8 cellular contexts compared by ENCODE assay signal in genomic region chrX:143634701-143635442, GRCh38. TPM values are rescaled to one million over a fixed set of nuclear protein-coding genes. Genes with fewer than 3 reads are reported as not detected.
DNase-seq lines count a peak whose midpoint lies in the region.
"Had no signal": no experiment of that assay in that cellular context is flagged by ENCODE, and none has a peak within 500 bp of the region (broad histone marks: within the 10 kb centered on the region; RNA-seq: fewer than 3 reads in every experiment).

No MANE protein-coding gene starts in this region.

- no peak overlapping the region for H3K27ac Mint-ChIP-seq in dendritic cell treated with granulocyte-macrophage colony-stimulating factor and Interleukin-4, amounts not matched to agents 40 ng/mL and 50 ng/mL, for 4 days

- no peaks in the 10 kb centered on the region for H3K9me3 Mint-ChIP-seq in dendritic cell treated with granulocyte-macrophage colony-stimulating factor and Interleukin-4, amounts not matched to agents 40 ng/mL and 50 ng/mL, for 4 days

- H2BK5ac ChIP-seq in mesenchymal stem cell (ENCODE audit: low read depth, low read length, poor library complexity, severe bottlenecking), result no peak overlapping the region

- no peaks in the 10 kb centered on the region for H3K36me3 ChIP-seq in mesenchymal stem cell (ENCODE audit: control insufficient read depth in 1 of 2, insufficient read depth in 2 of 2, low read depth in 1 of 2, low read length in 2 of 2)

- H2BK120ac ChIP-seq in mesenchymal stem cell (ENCODE audit: low read depth, low read length), result no peak overlapping the region

- H3K36me3 Mint-ChIP-seq in dendritic cell treated with granulocyte-macrophage colony-stimulating factor and Interleukin-4, amounts not matched to agents 40 ng/mL and 50 ng/mL, for 4 days (ENCODE audit: low read depth), result peaks cover 10% of the 10 kb centered on the region

- peak overlapping the region; percentile 97 for H3K4me3 Mint-ChIP-seq in dendritic cell treated with granulocyte-macrophage colony-stimulating factor and Interleukin-4, amounts not matched to agents 40 ng/mL and 50 ng/mL, for 4 days

- H3K4me1 Mint-ChIP-seq in dendritic cell treated with granulocyte-macrophage colony-stimulating factor and Interleukin-4, amounts not matched to agents 40 ng/mL and 50 ng/mL, for 4 days (ENCODE audit: low read depth), result peaks cover 29% of the 10 kb centered on the region

- H3K27me3 Mint-ChIP-seq in dendritic cell treated with granulocyte-macrophage colony-stimulating factor and Interleukin-4, amounts not matched to agents 40 ng/mL and 50 ng/mL, for 4 days, result peaks cover 20% of the 10 kb centered on the region

- H3K79me1 ChIP-seq in mesenchymal stem cell (replicated peaks; ENCODE audit: low read length, poor library complexity, severe bottlenecking), result no peaks in the 10 kb centered on the region

- H4K91ac ChIP-seq in mesenchymal stem cell (ENCODE audit: low read length), result no peak overlapping the region

- H3K4me2 ChIP-seq in mesenchymal stem cell (ENCODE audit: low read length, poor library complexity, severe bottlenecking), result peak overlapping the region; percentile 63

- peak overlapping the region in 1 of 2 experiments; percentile 66 for H3K18ac ChIP-seq in mesenchymal stem cell (ENCODE audit: low read depth in 1 of 2, low read length in 2 of 2)

- H3K23ac ChIP-seq in mesenchymal stem cell (ENCODE audit: low read length in 2 of 2), result no peak overlapping the region

- H2BK15ac ChIP-seq in mesenchymal stem cell (ENCODE audit: low read depth, poor library complexity, severe bottlenecking), result no peak overlapping the region

- intact Hi-C loops in dendritic cell treated with granulocyte-macrophage colony-stimulating factor and Interleukin-4, amounts not matched to agents 40 ng/mL and 50 ng/mL, for 4 days (cut with micrococcal nuclease), result no loop called here

- no peaks in the 10 kb centered on the region for H3K27me3 ChIP-seq in mesenchymal stem cell (ENCODE audit: control insufficient read depth in 1 of 2, insufficient read depth in 1 of 2, low read length in 2 of 2)

- no peak overlapping the region for H2AK5ac ChIP-seq in mesenchymal stem cell (ENCODE audit: low read length, severe bottlenecking)

- H3K14ac ChIP-seq in mesenchymal stem cell (ENCODE audit: low read length in 2 of 2), result no peak overlapping the region

- DNase-seq in NCI-H748 (lab: John Stamatoyannopoulos, UW; ENCODE audit: unreplicated experiment) (peak; percentile 67), mesenchymal stem cell (peak; percentile 28), hippocampal formation (lab: John Stamatoyannopoulos, UW) (no peak), dedifferentiated amniotic fluid mesenchymal stem cell (ENCODE audit: extremely low spot score) (no peak)
- DNase-seq in stimulated activated CD4-positive, alpha-beta T cell treated with anti-CD3 and anti-CD28 coated beads, Interleukin-12 subunit alpha, Interleukin-12 subunit beta, amount 100 ng/mL, for 4 hours, result no peak
- DNase-seq: activated naive CD4-positive, alpha-beta T cell had no signal

- H3K27ac ChIP-seq in mesenchymal stem cell (ENCODE audit: low read length, poor library complexity, severe bottlenecking) (peak overlapping the region; percentile 90), temporal lobe (ENCODE audit: low read depth, low read length) (peak overlapping the region; percentile 27)

- H4K8ac ChIP-seq in mesenchymal stem cell (ENCODE audit: low read length), result no peak overlapping the region

- peak overlapping the region; percentile 83 for H3K9ac ChIP-seq in mesenchymal stem cell (ENCODE audit: low read length)

- no peaks in the 10 kb centered on the region for H3K9me3 ChIP-seq in mesenchymal stem cell (ENCODE audit: control insufficient read depth, low read length)

- no peak overlapping the region for H3K4ac ChIP-seq in mesenchymal stem cell (ENCODE audit: low read depth in 1 of 2, low read length in 2 of 2)

- H2AFZ ChIP-seq in mesenchymal stem cell (ENCODE audit: low read depth, low read length), result no peak overlapping the region

- peak overlapping the region; percentile 64 to 78 for H3K4me3 ChIP-seq in mesenchymal stem cell (ENCODE audit: insufficient read depth in 1 of 2, low read depth in 1 of 2, low read length in 2 of 2)

- H2BK12ac ChIP-seq in mesenchymal stem cell (ENCODE audit: low read length in 2 of 2), result no peak overlapping the region

- no peaks in the 10 kb centered on the region for H3K4me1 ChIP-seq in mesenchymal stem cell (ENCODE audit: control insufficient read depth, insufficient read depth, low read depth, low read length)

- WGBS in mesenchymal stem cell, result under 1% methylated on average over 17 of the region's 66 CpGs

RNA-seq across cellular contexts. Expression of gene SLITRK4, which starts 1.0 kb away (rescaled TPM):
- 11.7 TPM for polyA plus RNA-seq in mesenchymal stem cell (2013, experiment 1 of 2)
- polyA plus RNA-seq in mesenchymal stem cell (2013, experiment 2 of 2), result 11.8 TPM
- 36.9 TPM for total RNA-seq in temporal lobe

Comparison
In these comparisons a context has a peak if more than half of its experiments do, and no peak if none do; other contexts are left out.
1. DNase-seq: peak in NCI-H748 (single experiment) and mesenchymal stem cell (single experiment); none in hippocampal formation (0 of 2), dedifferentiated amniotic fluid mesenchymal stem cell (single experiment) and stimulated activated CD4-positive, alpha-beta T cell treated with anti-CD3 and anti-CD28 coated beads, Interleukin-12 subunit alpha, Interleukin-12 subunit beta, amount 100 ng/mL, for 4 hours (single experiment).